Comparison of ENCODE assay signal across 2 cellular contexts in genomic region chr19:4036576-4037300, GRCh38.
TF ChIP-seq lines count a peak whose summit lies in the region.

No MANE protein-coding gene starts in this region.

TF ChIP-seq in HEK293, 187 proteins besides CTCF, POLR2A, EP300 and RAD21:
- TF ChIP-seq SCRT2 (tag by site-specific recombination; IDR thresholded peaks at IDR 0.05) (0 out of 2 replicates have a peak, but pooled peaks have one; percentile 1), ZNF18 (tag by site-specific recombination; IDR thresholded peaks at IDR 0.05) (peak; percentile 63), KLF1 (tag by site-specific recombination; IDR thresholded peaks at IDR 0.05) (no peak), ZSCAN4 (tag by site-specific recombination; IDR thresholded peaks at IDR 0.05) (0 out of 2 replicates have a peak, but pooled peaks have one; percentile 28)

TF ChIP-seq in GM12878, 131 proteins besides CTCF, POLR2A, EP300 and RAD21:
- TF ChIP-seq BCL3 (IDR thresholded peaks at IDR 0.05; ENCODE audit: borderline replicate concordance, insufficient read depth, low read depth, low read length, poor library complexity, severe bottlenecking) (peak; percentile 80), TARDBP (IDR thresholded peaks at IDR 0.05; ENCODE audit: borderline replicate concordance) (peak; percentile 74; the same call in 1 of the 2 replicates), NR2C1 (IDR thresholded peaks at IDR 0.05) (no peak), BCLAF1 (IDR thresholded peaks at IDR 0.05) (no peak), RCOR1 (conservative IDR thresholded peaks at IDR 0.05; ENCODE audit: low read depth, low read length) (no peak), ELK1 (IDR thresholded peaks at IDR 0.05; ENCODE audit: low read depth, low read length) (no peak), SRF (IDR thresholded peaks at IDR 0.05; ENCODE audit: low read depth in 2 of 2, low read length in 2 of 2) (no peak), SREBF1 (IDR thresholded peaks at IDR 0.05; ENCODE audit: low read length) (no peak), SMC3 (IDR thresholded peaks at IDR 0.05; ENCODE audit: borderline replicate concordance, low read length) (no peak), ZNF24 (IDR thresholded peaks at IDR 0.05) (no peak)
